Comparison of ENCODE assay signal across 12 cellular contexts in genomic region chr16:11056989-11057645, GRCh38.
A peak's percentile ranks its signal among the peaks of the same experiment; 100 is the strongest.
DNase-seq lines count a peak whose midpoint lies in the region; TF ChIP-seq lines count a peak whose summit lies in the region.
"Had no signal": no experiment of that assay in that cellular context is flagged by ENCODE, and none has a peak within 500 bp of the region (broad histone marks: within the 10 kb centered on the region; RNA-seq: fewer than 3 reads in every experiment).

No MANE protein-coding gene starts in this region.

- H3K27me3 ChIP-seq in sigmoid colon, result no peaks in the 10 kb centered on the region
- H3K27me3 ChIP-seq: gastrocnemius medialis had no signal

- H3K27ac Mint-ChIP-seq in progenitor cell of endocrine pancreas, result no peak overlapping the region

- no peaks in the 10 kb centered on the region for H3K27me3 Mint-ChIP-seq in progenitor cell of endocrine pancreas

- POLR2A ChIA-PET in RWPE1 (lab: Yijun Ruan, JAX; ENCODE audit: low non-redundant PET), result no interaction called here

- TF ChIP-seq EP300 in sigmoid colon (IDR thresholded peaks at IDR 0.05), result no peak

- WGBS in sigmoid colon, 2 donors, result 96 to 97% methylated on average over 12 of the region's 12 CpGs

- intact Hi-C loops in sigmoid colon (cut with DNase I), result no loop called here

- no peaks in the 10 kb centered on the region for H3K4me1 ChIP-seq in sigmoid colon
- H3K4me1 ChIP-seq: gastrocnemius medialis had no signal

- DNase-seq in G401 (ENCODE audit: low spot score) (peak; percentile 95), RWPE1 (ENCODE audit: low spot score) (no peak), choroid plexus epithelial cell (ENCODE audit: low read depth) (peak; percentile 22), sigmoid colon (peak; percentile 63), SK-N-DZ (ENCODE audit: low spot score) (no peak), progenitor cell of endocrine pancreas (ENCODE audit: low spot score, unreplicated experiment) (no peak), DMS53 (lab: John Stamatoyannopoulos, UW) (no peak)
- DNase-seq: activated T-cell treated with anti-CD3 and anti-CD28 coated beads for 4 hours, KBM-7, NCI-H1436 treated with DMSO at 0.1 percent for 48 hours had no signal

- H3K27ac ChIP-seq in RWPE1, result peak overlapping the region; percentile 38; the same call in 1 of the 2 replicates
- H3K27ac ChIP-seq in sigmoid colon, result no peak overlapping the region
- H3K27ac ChIP-seq: C4-2B, gastrocnemius medialis had no signal

- TF ChIP-seq CTCF in RWPE1 (conservative IDR thresholded peaks at IDR 0.05; ENCODE audit: low read depth) (no peak), choroid plexus epithelial cell (conservative IDR thresholded peaks at IDR 0.05; ENCODE audit: low read depth, low read length) (no peak), sigmoid colon (IDR thresholded peaks at IDR 0.05) (no peak), progenitor cell of endocrine pancreas (IDR thresholded peaks at IDR 0.05; ENCODE audit: unreplicated experiment) (no peak)

- H3K4me1 Mint-ChIP-seq in progenitor cell of endocrine pancreas (ENCODE audit: low read depth), result peaks cover 1% of the 10 kb centered on the region

- H3K4me3 Mint-ChIP-seq in progenitor cell of endocrine pancreas (ENCODE audit: low read depth), result no peak overlapping the region

- no peaks in the 10 kb centered on the region for H3K9me3 Mint-ChIP-seq in progenitor cell of endocrine pancreas (ENCODE audit: low read depth)

- TF ChIP-seq POLR2A in sigmoid colon (IDR thresholded peaks at IDR 0.05), result no peak

- peaks cover 3 to 34% (median 7%) of the 10 kb centered on the region in 4 donors for H3K36me3 ChIP-seq in sigmoid colon

- in situ Hi-C loops in G401 (cut with HindIII; ENCODE audit: low sequenced_read_pairs), result no loop called here

- H3K4me3 ChIP-seq in choroid plexus epithelial cell (ENCODE audit: low read depth, low read length) (no peak overlapping the region), sigmoid colon (no peak overlapping the region)
- H3K4me3 ChIP-seq: gastrocnemius medialis had no signal

- H3K36me3 Mint-ChIP-seq in progenitor cell of endocrine pancreas (ENCODE audit: insufficient read depth), result peaks cover 13% of the 10 kb centered on the region

- no peaks in the 10 kb centered on the region for H3K9me3 ChIP-seq in sigmoid colon
- H3K9me3 ChIP-seq: gastrocnemius medialis had no signal

- CTCF ChIA-PET in RWPE1 (lab: Yijun Ruan, JAX), result interaction anchor here (1.1 to 1.6 kb wide), 2 partner anchors 11 to 73 kb away, joined by 3 read pairs; no protein-coding TSS in a partner anchor

Comparison
In these comparisons a context has a peak if more than half of its experiments do, and no peak if none do; other contexts are left out.
1. DNase-seq: peak in G401 (single experiment), choroid plexus epithelial cell (single experiment) and sigmoid colon (single experiment); none in RWPE1 (single experiment), SK-N-DZ (single experiment), progenitor cell of endocrine pancreas (single experiment) and DMS53 (single experiment).